In the genomic region with DNA sequence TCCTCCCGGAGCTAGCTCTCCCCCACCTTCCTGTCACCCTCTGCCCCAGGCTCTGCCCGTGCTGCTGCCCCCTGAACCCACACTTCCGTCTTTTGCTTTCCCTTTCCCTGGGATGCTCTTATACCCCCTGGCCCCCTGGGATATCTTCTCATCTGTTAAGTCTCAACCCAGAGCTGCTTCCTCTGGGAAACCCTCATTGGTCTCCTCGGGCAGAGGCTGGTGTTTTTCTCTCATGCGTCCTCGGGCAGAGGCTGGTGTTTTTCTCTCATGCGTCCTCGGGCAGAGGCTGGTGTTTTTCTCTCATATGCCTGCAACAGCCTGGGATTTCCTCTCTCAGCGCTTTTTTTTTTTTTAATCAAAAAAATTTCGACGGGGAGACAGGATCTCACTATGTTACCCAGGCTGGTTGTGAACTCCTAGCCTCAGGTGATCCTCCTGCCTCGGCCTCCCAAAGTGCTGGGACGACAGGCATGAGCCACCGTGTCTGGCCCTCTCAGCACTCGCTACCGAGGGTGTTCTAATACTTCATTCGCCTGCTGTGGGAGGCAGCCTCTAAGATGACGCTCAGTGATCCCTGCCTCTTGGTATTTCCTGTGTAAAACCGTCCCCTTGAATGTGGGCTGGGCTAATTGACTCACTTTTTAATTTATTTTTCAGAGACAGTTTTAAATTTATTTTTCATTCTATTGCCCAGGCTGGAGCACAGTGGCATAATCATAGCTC, we compare ENCODE assay signal across 10 cellular contexts.
DNase-seq lines count a peak whose midpoint lies in the region; ATAC-seq lines count a peak whose summit lies in the region.
"Had no signal": no experiment of that assay in that cellular context is flagged by ENCODE, and none has a peak within 500 bp of the region (broad histone marks: within the 10 kb centered on the region; RNA-seq: fewer than 3 reads in every experiment).

No MANE protein-coding gene starts in this region.

- H3K36me3 ChIP-seq in CD8-positive, alpha-beta memory T cell (ENCODE audit: insufficient read depth, low read length), result no peaks in the 10 kb centered on the region
- H3K36me3 ChIP-seq in KOPT-K1 (ENCODE audit: insufficient read depth, low read length), result no peaks in the 10 kb centered on the region

- H3K27ac Mint-ChIP-seq in CD8-positive, alpha-beta memory T cell, result peak overlapping the region; percentile 52 to 99 (median 86)

- CTCF ChIA-PET in CD8-positive, alpha-beta memory T cell (lab: Charles Lee), result interaction anchor here (0.9 kb wide), 1 partner anchor 71 kb away, joined by 3 read pairs; no protein-coding TSS in a partner anchor

- H3K27me3 ChIP-seq in CD8-positive, alpha-beta memory T cell (ENCODE audit: insufficient read depth, low read length, poor library complexity, severe bottlenecking), result no peaks in the 10 kb centered on the region

- ATAC-seq in left lobe of liver (no peak), GM19023 (IDR thresholded peaks at IDR 0.05; ENCODE audit: unreplicated experiment) (no peak), left ventricle myocardium superior (no peak)
- ATAC-seq: sciatic nerve had no signal

- DNase-seq in CD8-positive, alpha-beta memory T cell, result peak in 4 of 5 donors; percentile 8 to 63 (median 32)
- DNase-seq in central memory CD4-positive, alpha-beta T cell, result peak; percentile 7
- DNase-seq in non-pigmented ciliary epithelial cell (ENCODE audit: low read depth) (peak; percentile 67), left lobe of liver (ENCODE audit: low spot score) (no peak), NCI-H2171 treated with DMSO at 0.1 percent for 48 hours (lab: John Stamatoyannopoulos, UW) (no peak), left ventricle myocardium superior (no peak)
- DNase-seq: erythroblast had no signal

- no peaks in the 10 kb centered on the region for H3K4me1 ChIP-seq in CD8-positive, alpha-beta memory T cell (ENCODE audit: insufficient read depth, low read length)

- POLR2A ChIA-PET in CD8-positive, alpha-beta memory T cell (lab: Charles Lee), result no interaction called here

- H3K27me3 Mint-ChIP-seq in CD8-positive, alpha-beta memory T cell, result peaks cover 0 to 1% of the 10 kb centered on the region in 2 donors

- no peak overlapping the region for H3K4me3 ChIP-seq in CD8-positive, alpha-beta memory T cell (ENCODE audit: low read length)

- peaks cover 0 to 3% (median 0%) of the 10 kb centered on the region in 3 donors for H3K36me3 Mint-ChIP-seq in CD8-positive, alpha-beta memory T cell

- H3K27ac ChIP-seq in CD8-positive, alpha-beta memory T cell (ENCODE audit: low read depth, low read length), result peak overlapping the region; percentile 83
- H3K27ac ChIP-seq in KOPT-K1 (ENCODE audit: low read depth, low read length, poor library complexity, severe bottlenecking), result peak overlapping the region; percentile 46

- peaks cover 0 to 4% (median 2%) of the 10 kb centered on the region in 5 donors for H3K9me3 Mint-ChIP-seq in CD8-positive, alpha-beta memory T cell

- no peaks in the 10 kb centered on the region for H3K9me3 ChIP-seq in CD8-positive, alpha-beta memory T cell (ENCODE audit: low read length)
- peaks cover 4% of the 10 kb centered on the region for H3K9me3 ChIP-seq in KOPT-K1 (ENCODE audit: insufficient read depth, low read length, poor library complexity, severe bottlenecking)

- peak overlapping the region in 6 of 7 donors; percentile 48 to 85 (median 75) for H3K4me3 Mint-ChIP-seq in CD8-positive, alpha-beta memory T cell

- H3K4me1 Mint-ChIP-seq in CD8-positive, alpha-beta memory T cell, result peaks cover 10 to 20% (median 14%) of the 10 kb centered on the region in 3 donors

- intact Hi-C loops in left ventricle myocardium superior (cut with micrococcal nuclease), result no loop called here

Comparison
In these comparisons a context has a peak if more than half of its experiments do, and no peak if none do; other contexts are left out.
1. DNase-seq: peak in CD8-positive, alpha-beta memory T cell (4 of 5), central memory CD4-positive, alpha-beta T cell (single experiment) and non-pigmented ciliary epithelial cell (single experiment); none in left lobe of liver (single experiment), NCI-H2171 treated with DMSO at 0.1 percent for 48 hours (single experiment) and left ventricle myocardium superior (single experiment).